43 cellular contexts compared by ENCODE assay signal in the genomic region with DNA sequence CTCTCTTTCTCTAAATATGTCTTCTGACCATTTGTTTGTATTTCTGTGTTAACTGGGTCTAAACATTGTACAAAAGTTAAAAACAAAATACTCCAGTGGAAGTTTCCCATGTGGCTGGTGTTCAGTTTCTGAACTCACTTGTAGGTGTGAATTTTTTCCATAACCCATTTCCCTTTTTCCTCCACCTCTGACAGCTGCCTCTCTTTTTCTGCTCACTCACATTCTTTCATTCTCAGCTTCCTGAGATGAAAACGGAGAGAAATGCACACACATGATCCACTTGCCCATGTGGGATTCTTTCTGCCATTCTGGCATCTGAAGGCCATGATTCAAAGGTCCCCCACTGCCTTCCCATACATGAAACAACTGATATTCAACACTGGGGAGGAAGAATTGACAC. TPM values are rescaled to one million over a fixed set of nuclear protein-coding genes. Genes with fewer than 3 reads are reported as not detected.
"Had no signal": no experiment of that assay in that cellular context is flagged by ENCODE, and none has a peak within 500 bp of the region (broad histone marks: within the 10 kb centered on the region; RNA-seq: fewer than 3 reads in every experiment).

No MANE protein-coding gene starts in this region.

- ATAC-seq: activated naive CD4-positive, alpha-beta T cell treated with anti-CD3 and anti-CD28 coated beads, Interleukin-2, amount 50 U/mL, for 72 hours; activated naive CD8-positive, alpha-beta T cell treated with anti-CD3 and anti-CD28 coated beads, Interleukin-2, amount 50 U/mL, for 24 hours; activated T-cell treated with anti-CD3 and anti-CD28 coated beads, Interleukin-2, amount 50 U/mL, for 4 hours; activated T-cell treated with anti-CD3 and anti-CD28 coated beads, Interleukin-2, amount 50 U/mL, for 72 hours; activated T-helper 17 cell treated with anti-CD3 and anti-CD28 coated beads, Interleukin-2, amount 50 U/mL, for 72 hours; body of pancreas had no signal

- H3K4me3 Mint-ChIP-seq: activated naive CD4-positive, alpha-beta T cell treated with anti-CD3 and anti-CD28 coated beads for 36 hours; activated naive CD4-positive, alpha-beta T cell treated with anti-CD3 and anti-CD28 coated beads, Interleukin-2, amount 10 ng/mL, durations not matched to agents 7 days and 5 days; activated naive CD4-positive, alpha-beta T cell treated with anti-CD3 and anti-CD28 coated beads, Interleukin-2, amount 50 U/mL, for 24 hours; activated naive CD8-positive, alpha-beta T cell; activated naive CD8-positive, alpha-beta T cell treated with anti-CD3 and anti-CD28 coated beads for 36 hours; activated naive CD8-positive, alpha-beta T cell treated with anti-CD3 and anti-CD28 coated beads, Interleukin-2, amount 10 ng/mL, durations not matched to agents 7 days and 5 days; activated naive CD8-positive, alpha-beta T cell treated with anti-CD3 and anti-CD28 coated beads, Interleukin-2, amount 50 U/mL, for 24 hours; activated T-cell treated with anti-CD3 and anti-CD28 coated beads, Interleukin-2, amount 50 U/mL, for 24 hours; activated T-cell treated with anti-CD3 and anti-CD28 coated beads, Interleukin-2, amount 50 U/mL, for 4 hours; activated T-cell treated with anti-CD3 and anti-CD28 coated beads, Interleukin-2, amount 50 U/mL, for 72 hours; activated T-helper 1 cell treated with anti-CD3 and anti-CD28 coated beads, Interleukin-12 subunit alpha, Interleukin-12 subunit beta, Interleukin-2, Interleukin-4 antibody, amounts not matched to agents 30 ng/mL and 10 ng/mL and 1 ng/mL, durations not matched to agents 14 hours and 24 hours and 36 hours; activated T-helper 17 cell treated with anti-CD3 and anti-CD28 coated beads, Interleukin-2, amount 50 U/mL, for 72 hours; brain; central memory CD8-positive, alpha-beta T cell had no signal

- H3K4me1 Mint-ChIP-seq: activated naive CD4-positive, alpha-beta T cell treated with anti-CD3 and anti-CD28 coated beads, Interleukin-2, amount 10 ng/mL, durations not matched to agents 7 days and 5 days; activated naive CD4-positive, alpha-beta T cell treated with anti-CD3 and anti-CD28 coated beads, Interleukin-2, amount 50 U/mL, for 24 hours; activated naive CD8-positive, alpha-beta T cell treated with anti-CD3 and anti-CD28 coated beads, Interleukin-2, amount 10 ng/mL, durations not matched to agents 7 days and 5 days; activated naive CD8-positive, alpha-beta T cell treated with anti-CD3 and anti-CD28 coated beads, Interleukin-2, amount 50 U/mL, for 24 hours; activated T-helper 17 cell treated with anti-CD3 and anti-CD28 coated beads, Interleukin-2, amount 50 U/mL, for 72 hours; central memory CD8-positive, alpha-beta T cell had no signal

- H3K9me3 Mint-ChIP-seq: activated naive CD4-positive, alpha-beta T cell treated with anti-CD3 and anti-CD28 coated beads for 36 hours; activated naive CD4-positive, alpha-beta T cell treated with anti-CD3 and anti-CD28 coated beads, Interleukin-2, amount 10 ng/mL, durations not matched to agents 7 days and 5 days; activated naive CD4-positive, alpha-beta T cell treated with anti-CD3 and anti-CD28 coated beads, Interleukin-2, amount 50 U/mL, for 24 hours; activated naive CD4-positive, alpha-beta T cell treated with anti-CD3 and anti-CD28 coated beads, Interleukin-2, amount 50 U/mL, for 72 hours; activated naive CD8-positive, alpha-beta T cell treated with anti-CD3 and anti-CD28 coated beads for 36 hours; activated naive CD8-positive, alpha-beta T cell treated with anti-CD3 and anti-CD28 coated beads, Interleukin-2, amount 10 ng/mL, durations not matched to agents 7 days and 5 days; activated naive CD8-positive, alpha-beta T cell treated with anti-CD3 and anti-CD28 coated beads, Interleukin-2, amount 50 U/mL, for 24 hours; activated T-cell treated with anti-CD3 and anti-CD28 coated beads, Interleukin-2, amount 50 U/mL, for 24 hours; activated T-cell treated with anti-CD3 and anti-CD28 coated beads, Interleukin-2, amount 50 U/mL, for 4 hours; activated T-cell treated with anti-CD3 and anti-CD28 coated beads, Interleukin-2, amount 50 U/mL, for 72 hours; activated T-helper 1 cell treated with anti-CD3 and anti-CD28 coated beads, Interleukin-12 subunit alpha, Interleukin-12 subunit beta, Interleukin-2, Interleukin-4 antibody, amounts not matched to agents 30 ng/mL and 10 ng/mL and 1 ng/mL, durations not matched to agents 14 hours and 24 hours and 36 hours; activated T-helper 17 cell treated with anti-CD3 and anti-CD28 coated beads, Interleukin-2, amount 50 U/mL, for 72 hours; activated T-helper 2 cell treated with anti-CD3 and anti-CD28 coated beads, Interferon-gamma antibody, Interleukin-2, Interleukin-4, amounts not matched to agents 10 μg/mL and 5 μg/mL and 100 μg/mL, durations not matched to agents 14 hours and 24 hours and 36 hours; central memory CD8-positive, alpha-beta T cell had no signal

- H3K9me3 ChIP-seq: adrenal gland, ascending aorta, body of pancreas, breast epithelium had no signal

- H3K36me3 ChIP-seq: adrenal gland, ascending aorta, brain microvascular endothelial cell, breast epithelium, cardiac muscle cell had no signal

- FAIRE-seq: astrocyte, bronchial epithelial cell had no signal

- H3K27ac ChIP-seq: adrenal gland, ascending aorta, body of pancreas, brain microvascular endothelial cell, breast epithelium, cardiac muscle cell had no signal

- H3K36me3 Mint-ChIP-seq: activated naive CD4-positive, alpha-beta T cell treated with anti-CD3 and anti-CD28 coated beads, Interleukin-2, amount 10 ng/mL, durations not matched to agents 7 days and 5 days; activated naive CD4-positive, alpha-beta T cell treated with anti-CD3 and anti-CD28 coated beads, Interleukin-2, amount 50 U/mL, for 24 hours; activated naive CD4-positive, alpha-beta T cell treated with anti-CD3 and anti-CD28 coated beads, Interleukin-2, amount 50 U/mL, for 72 hours; activated naive CD8-positive, alpha-beta T cell; activated naive CD8-positive, alpha-beta T cell treated with anti-CD3 and anti-CD28 coated beads for 36 hours; activated naive CD8-positive, alpha-beta T cell treated with anti-CD3 and anti-CD28 coated beads, Interleukin-2, amount 10 ng/mL, durations not matched to agents 7 days and 5 days; brain had no signal

- H3K27ac Mint-ChIP-seq: activated naive CD4-positive, alpha-beta T cell treated with anti-CD3 and anti-CD28 coated beads for 36 hours; activated naive CD4-positive, alpha-beta T cell treated with anti-CD3 and anti-CD28 coated beads, Interleukin-2, amount 10 ng/mL, durations not matched to agents 7 days and 5 days; activated naive CD4-positive, alpha-beta T cell treated with anti-CD3 and anti-CD28 coated beads, Interleukin-2, amount 50 U/mL, for 24 hours; activated naive CD8-positive, alpha-beta T cell; activated naive CD8-positive, alpha-beta T cell treated with anti-CD3 and anti-CD28 coated beads for 36 hours; activated naive CD8-positive, alpha-beta T cell treated with anti-CD3 and anti-CD28 coated beads, Interleukin-2, amount 10 ng/mL, durations not matched to agents 7 days and 5 days; activated naive CD8-positive, alpha-beta T cell treated with anti-CD3 and anti-CD28 coated beads, Interleukin-2, amount 50 U/mL, for 24 hours; activated T-cell treated with anti-CD3 and anti-CD28 coated beads, Interleukin-2, amount 50 U/mL, for 24 hours; activated T-cell treated with anti-CD3 and anti-CD28 coated beads, Interleukin-2, amount 50 U/mL, for 72 hours; activated T-helper 1 cell treated with anti-CD3 and anti-CD28 coated beads, Interleukin-12 subunit alpha, Interleukin-12 subunit beta, Interleukin-2, Interleukin-4 antibody, amounts not matched to agents 30 ng/mL and 10 ng/mL and 1 ng/mL, durations not matched to agents 14 hours and 24 hours and 36 hours; activated T-helper 17 cell treated with anti-CD3 and anti-CD28 coated beads, Interleukin-2, amount 50 U/mL, for 72 hours; activated T-helper 2 cell treated with anti-CD3 and anti-CD28 coated beads, Interferon-gamma antibody, Interleukin-2, Interleukin-4, amounts not matched to agents 10 μg/mL and 5 μg/mL and 100 μg/mL, durations not matched to agents 14 hours and 24 hours and 36 hours; brain had no signal

- DNase-seq: activated effector memory CD4-positive, alpha-beta T cell treated with anti-CD3 and anti-CD28 coated beads, Interleukin-2, amount 50 U/mL, for 16 hours; activated effector memory CD4-positive, alpha-beta T cell treated with Interleukin-2 at 50 U/mL for 16 hours; activated gamma-delta T cell; activated gamma-delta T cell treated with Interleukin-2 at 50 U/mL for 16 hours; activated naive CD4-positive, alpha-beta T cell; activated naive CD4-positive, alpha-beta T cell treated with anti-CD3 and anti-CD28 coated beads for 36 hours; activated naive CD4-positive, alpha-beta T cell treated with anti-CD3 and anti-CD28 coated beads, Interleukin-2, amount 10 ng/mL, durations not matched to agents 7 days and 5 days; activated naive CD4-positive, alpha-beta T cell treated with anti-CD3 and anti-CD28 coated beads, Interleukin-2, amount 50 U/mL, for 16 hours; activated naive CD4-positive, alpha-beta T cell treated with Interleukin-2 at 50 U/mL for 16 hours; activated naive CD8-positive, alpha-beta T cell treated with anti-CD3 and anti-CD28 coated beads for 36 hours; activated naive CD8-positive, alpha-beta T cell treated with anti-CD3 and anti-CD28 coated beads, Interleukin-2, amount 10 ng/mL, durations not matched to agents 7 days and 5 days; activated naive CD8-positive, alpha-beta T cell treated with anti-CD3 and anti-CD28 coated beads, Interleukin-2, amount 50 U/mL, for 24 hours; activated T-cell treated with anti-CD3 and anti-CD28 coated beads, Interleukin-2, amount 50 U/mL, for 1 hour; activated T-cell treated with anti-CD3 and anti-CD28 coated beads, Interleukin-2, amount 50 U/mL, for 24 hours; activated T-cell treated with anti-CD3 and anti-CD28 coated beads, Interleukin-2, amount 50 U/mL, for 4 hours; activated T-cell treated with anti-CD3 and anti-CD28 coated beads, Interleukin-2, amount 50 U/mL, for 48 hours; activated T-cell treated with anti-CD3 and anti-CD28 coated beads, Interleukin-2, amount 50 U/mL, for 72 hours; adrenal gland; amniotic stem cell; amygdala; anterior cingulate cortex; aorta; body of pancreas; brain microvascular endothelial cell; caudate nucleus; central memory CD4-positive, alpha-beta T cell; cerebellar nuclear complex had no signal

- H3K4me1 ChIP-seq: adrenal gland, breast epithelium had no signal

- H3K27me3 ChIP-seq: adrenal gland, ascending aorta, body of pancreas, brain microvascular endothelial cell, breast epithelium, cardiac muscle cell had no signal

- H3K4me3 ChIP-seq: adrenal gland, ascending aorta, body of pancreas, breast epithelium, cardiac muscle cell had no signal

- H3K27me3 Mint-ChIP-seq: activated naive CD4-positive, alpha-beta T cell treated with anti-CD3 and anti-CD28 coated beads, Interleukin-2, amount 50 U/mL, for 24 hours; activated naive CD8-positive, alpha-beta T cell had no signal

RNA-seq across cellular contexts. Expression of a gene that starts 41.1 kb away (rescaled TPM):
- total RNA-seq: activated naive CD4-positive, alpha-beta T cell treated with anti-CD3 and anti-CD28 coated beads for 36 hours; activated naive CD4-positive, alpha-beta T cell treated with anti-CD3 and anti-CD28 coated beads, Interleukin-2, amount 50 U/mL, for 72 hours; activated naive CD8-positive, alpha-beta T cell treated with anti-CD3 and anti-CD28 coated beads for 36 hours; activated naive CD8-positive, alpha-beta T cell treated with anti-CD3 and anti-CD28 coated beads, Interleukin-2, amount 10 ng/mL, durations not matched to agents 7 days and 5 days; activated T-helper 1 cell treated with anti-CD3 and anti-CD28 coated beads, Interleukin-12 subunit alpha, Interleukin-12 subunit beta, Interleukin-2, Interleukin-4 antibody, amounts not matched to agents 30 ng/mL and 10 ng/mL and 1 ng/mL, durations not matched to agents 14 hours and 24 hours and 36 hours; activated T-helper 17 cell treated with anti-CD3 and anti-CD28 coated beads, Interleukin-2, amount 50 U/mL, for 72 hours; aorta; ascending aorta; astrocyte; breast epithelium; bronchial epithelial cell; cardiac muscle cell; cardiac septum; cerebellum; chondrocyte had no signal
- polyA plus RNA-seq: aorta, cardiac muscle cell had no signal
